ENCODE assay signal across 16 cellular contexts in the genomic region with DNA sequence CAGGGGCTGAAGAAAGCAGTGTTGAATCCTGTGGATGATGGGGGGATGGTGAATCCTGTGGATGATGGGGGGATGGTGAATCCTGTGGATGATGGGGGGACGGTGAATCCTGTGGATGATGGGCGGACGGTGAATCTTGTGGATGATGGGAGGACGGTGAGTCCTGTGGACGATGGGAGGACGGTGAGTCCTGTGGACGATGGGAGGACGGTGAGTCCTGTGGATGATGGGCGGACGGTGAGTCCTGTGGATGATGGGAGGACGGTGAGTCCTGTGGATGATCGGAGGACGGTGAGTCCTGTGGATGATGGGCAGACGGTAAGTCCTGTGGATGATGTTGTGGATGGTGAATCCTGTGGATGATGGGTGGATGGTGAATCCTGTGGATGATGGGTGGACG.
DNase-seq lines count a peak whose midpoint lies in the region; FAIRE-seq and TF ChIP-seq lines count a peak whose summit lies in the region.
"Had no signal": no experiment of that assay in that cellular context is flagged by ENCODE, and none has a peak within 500 bp of the region (broad histone marks: within the 10 kb centered on the region; RNA-seq: fewer than 3 reads in every experiment).

No MANE protein-coding gene starts in this region.

- peak overlapping the region; percentile 13 for H3K27ac Mint-ChIP-seq in dendritic cell treated with granulocyte-macrophage colony-stimulating factor and Interleukin-4, amounts not matched to agents 40 ng/mL and 50 ng/mL, for 4 days
- peak overlapping the region; percentile 77 for H3K27ac Mint-ChIP-seq in progenitor cell of endocrine pancreas
- peak overlapping the region in 1 of 3 experiments; percentile 11; a peak in 1 of 7 replicates for H3K27ac Mint-ChIP-seq in H9
- H3K27ac Mint-ChIP-seq: B cell; CD8-positive, alpha-beta T cell had no signal

- no peaks in the 10 kb centered on the region for H3K4me1 Mint-ChIP-seq in dendritic cell treated with granulocyte-macrophage colony-stimulating factor and Interleukin-4, amounts not matched to agents 40 ng/mL and 50 ng/mL, for 4 days (ENCODE audit: low read depth)
- H3K4me1 Mint-ChIP-seq in progenitor cell of endocrine pancreas (ENCODE audit: low read depth) (no peaks in the 10 kb centered on the region), H9 (no peaks in the 10 kb centered on the region)

- no peaks in the 10 kb centered on the region for H3K79me1 ChIP-seq in H9 (ENCODE audit: insufficient read depth, low read depth, low read length, poor library complexity, severe bottlenecking)

- H3K4ac ChIP-seq in H9 (ENCODE audit: low read depth, low read length), result no peak overlapping the region

- no peak overlapping the region for H4K91ac ChIP-seq in H9 (ENCODE audit: insufficient read length, low read depth, low read length)

- no peak overlapping the region for H2BK120ac ChIP-seq in H9 (ENCODE audit: low read depth, low read length, poor library complexity, severe bottlenecking)

- no peak overlapping the region for H2BK15ac ChIP-seq in H9 (ENCODE audit: low read depth, low read length)

- H3K27me3 ChIP-seq in H9 (ENCODE audit: insufficient read depth, low read length), result no peaks in the 10 kb centered on the region
- H3K27me3 ChIP-seq: BLaER1 had no signal

- H4K20me1 ChIP-seq in H9 (ENCODE audit: control insufficient read depth, insufficient read depth, insufficient read length), result no peaks in the 10 kb centered on the region
- H4K20me1 ChIP-seq: BLaER1 had no signal

- H3K9me3 ChIP-seq in H9 (ENCODE audit: control insufficient read depth, low read depth, low read length), result no peaks in the 10 kb centered on the region

- no peak overlapping the region for H3K18ac ChIP-seq in H9 (ENCODE audit: insufficient read length, low read depth, low read length)

- H2BK20ac ChIP-seq in H9 (ENCODE audit: low read depth, low read length, poor library complexity, severe bottlenecking), result no peak overlapping the region

- H2BK5ac ChIP-seq in H9 (ENCODE audit: insufficient read length, low read length), result no peak overlapping the region

- no peak overlapping the region for H3K9ac ChIP-seq in H9 (ENCODE audit: extremely low read depth, insufficient read length, low read length)
- H3K9ac ChIP-seq: BLaER1 had no signal

- peaks cover 14% of the 10 kb centered on the region for H3K27me3 Mint-ChIP-seq in dendritic cell treated with granulocyte-macrophage colony-stimulating factor and Interleukin-4, amounts not matched to agents 40 ng/mL and 50 ng/mL, for 4 days
- H3K27me3 Mint-ChIP-seq in progenitor cell of endocrine pancreas (peaks cover 41% of the 10 kb centered on the region), H9 (ENCODE audit: low read depth) (peaks cover 38% of the 10 kb centered on the region)

- no peak overlapping the region for H2BK12ac ChIP-seq in H9 (ENCODE audit: insufficient read length, low read depth, low read length)

- no peak overlapping the region for H3T11ph ChIP-seq in H9 (ENCODE audit: low read length)

- no peak overlapping the region; the same call in 1 of the 2 replicates for H3K14ac ChIP-seq in H9 (ENCODE audit: insufficient read depth, low read length)

- no peak for TF ChIP-seq POLR2A in GM12892 (IDR thresholded peaks at IDR 0.05; ENCODE audit: low read depth, low read length)

- H3K56ac ChIP-seq in H9 (ENCODE audit: insufficient read length, low read depth, low read length), result no peak overlapping the region

- peaks cover 1% of the 10 kb centered on the region for H3K9me3 Mint-ChIP-seq in dendritic cell treated with granulocyte-macrophage colony-stimulating factor and Interleukin-4, amounts not matched to agents 40 ng/mL and 50 ng/mL, for 4 days
- H3K9me3 Mint-ChIP-seq in progenitor cell of endocrine pancreas (ENCODE audit: low read depth), result peaks cover under 1% of the 10 kb centered on the region
- H3K9me3 Mint-ChIP-seq in H9, result peaks cover under 1 to 1% of the 10 kb centered on the region in 2 experiments; a peak in 3 of 5 replicates
- H3K9me3 Mint-ChIP-seq: CD8-positive, alpha-beta T cell had no signal

- no peaks in the 10 kb centered on the region for H3K23me2 ChIP-seq in H9 (ENCODE audit: insufficient read length, low read depth, low read length, poor library complexity, severe bottlenecking)

- no peak overlapping the region for H4K5ac ChIP-seq in H9 (ENCODE audit: insufficient read length, low read depth, low read length)

- H2AK5ac ChIP-seq in H9 (ENCODE audit: insufficient read length, low read length), result no peak overlapping the region

- H3K23ac ChIP-seq in H9 (ENCODE audit: insufficient read length, low read depth, low read length), result no peak overlapping the region

- WGBS in H9 (ENCODE audit: extremely low coverage, insufficient read length, low lambda C conversion rate), result no CpG with 5 or more reads among the region's 15 CpGs

- H4K8ac ChIP-seq in H9 (replicated peaks; ENCODE audit: insufficient read length, low read depth, low read length), result no peak overlapping the region

- no peaks in the 10 kb centered on the region for H3K36me3 Mint-ChIP-seq in dendritic cell treated with granulocyte-macrophage colony-stimulating factor and Interleukin-4, amounts not matched to agents 40 ng/mL and 50 ng/mL, for 4 days (ENCODE audit: low read depth)
- H3K36me3 Mint-ChIP-seq in progenitor cell of endocrine pancreas (ENCODE audit: insufficient read depth), result no peaks in the 10 kb centered on the region
- H3K36me3 Mint-ChIP-seq in H9 (ENCODE audit: insufficient read depth in 1 of 3, low read depth in 3 of 3), result peaks cover 0 to 3% (median 0%) of the 10 kb centered on the region in 3 experiments; a peak in 1 of 7 replicates
- H3K36me3 Mint-ChIP-seq: CD4-positive, CD25-positive, alpha-beta regulatory T cell; CD8-positive, alpha-beta T cell had no signal

- no peak overlapping the region for H3K4me2 ChIP-seq in H9 (ENCODE audit: insufficient read depth, insufficient read length, low read length)
- H3K4me2 ChIP-seq: BLaER1 had no signal

- DNase-seq in GM12892 (ENCODE audit: insufficient read length), result no peak
- DNase-seq in progenitor cell of endocrine pancreas (ENCODE audit: low spot score, unreplicated experiment), result no peak
- DNase-seq in D721Med (ENCODE audit: insufficient read length, low spot score), result no peak
- DNase-seq in H9, result no peak
- DNase-seq in NCI-H187 (lab: John Stamatoyannopoulos, UW), result no peak
- DNase-seq: CD4-positive, CD25-positive, alpha-beta regulatory T cell; CD8-positive, alpha-beta T cell; DMS53; GOT3 had no signal

- TF ChIP-seq CTCF in progenitor cell of endocrine pancreas (IDR thresholded peaks at IDR 0.05; ENCODE audit: unreplicated experiment) (no peak), D721Med (IDR thresholded peaks at IDR 0.05; ENCODE audit: insufficient read depth, missing control alignments) (no peak), H9 (conservative IDR thresholded peaks at IDR 0.05) (no peak)

- H3K27ac ChIP-seq in H9 (ENCODE audit: insufficient read length, low read depth, low read length), result no peak overlapping the region
- H3K27ac ChIP-seq: 22Rv1, BLaER1, C4-2B had no signal

- intact Hi-C loops in dendritic cell treated with granulocyte-macrophage colony-stimulating factor and Interleukin-4, amounts not matched to agents 40 ng/mL and 50 ng/mL, for 4 days (cut with micrococcal nuclease), result loop anchor here (1.0 to 10.0 kb wide), 2 partner anchors 214 to 316 kb away; partner anchors contain the start of gene RCCD1

- FAIRE-seq in GM12892 (lab: Jason Lieb, UNC), result peak; percentile 78
- FAIRE-seq in D721Med (lab: Jason Lieb, UNC), result no peak
- FAIRE-seq: GM12891, H54 had no signal

- H3K4me3 Mint-ChIP-seq in dendritic cell treated with granulocyte-macrophage colony-stimulating factor and Interleukin-4, amounts not matched to agents 40 ng/mL and 50 ng/mL, for 4 days, result no peak overlapping the region
- H3K4me3 Mint-ChIP-seq in progenitor cell of endocrine pancreas (ENCODE audit: low read depth) (no peak overlapping the region), H9 (no peak overlapping the region)
- H3K4me3 Mint-ChIP-seq: B cell; CD4-positive, CD25-positive, alpha-beta regulatory T cell; CD8-positive, alpha-beta T cell had no signal

- H3K4me1 ChIP-seq in H9 (ENCODE audit: insufficient read depth, low read length), result no peaks in the 10 kb centered on the region

- no peaks in the 10 kb centered on the region for H3K79me2 ChIP-seq in H9 (ENCODE audit: insufficient read depth, low read length)

- no peak overlapping the region for H2AFZ ChIP-seq in H9 (ENCODE audit: low read length)
